8 cellular contexts compared by ENCODE assay signal in the genomic region with DNA sequence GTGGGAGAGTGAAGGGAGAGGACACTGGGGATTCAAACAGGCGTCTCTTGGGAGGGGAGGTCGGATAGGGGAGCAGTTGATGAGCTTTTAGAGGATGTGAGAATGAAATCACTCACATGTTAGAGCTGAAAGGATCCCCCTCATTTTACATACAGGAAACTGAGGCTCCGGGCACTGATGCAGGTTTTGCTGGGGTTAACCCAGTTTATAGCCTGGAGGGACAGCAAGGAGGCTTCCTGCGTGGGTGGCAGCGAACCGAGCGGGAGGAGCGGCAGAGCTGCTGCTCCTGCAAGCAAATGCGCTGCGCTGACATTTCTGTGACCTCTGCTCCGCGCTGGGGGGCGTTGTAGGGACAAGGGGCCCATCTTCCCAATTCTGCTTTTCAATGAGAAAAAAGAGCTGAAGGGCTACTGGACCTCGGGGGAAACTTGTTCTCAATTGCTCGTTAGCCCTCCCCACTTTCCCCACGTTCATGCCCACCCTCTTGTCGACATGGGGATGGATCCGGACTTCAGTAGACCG.
A peak's percentile ranks its signal among the peaks of the same experiment; 100 is the strongest.
DNase-seq lines count a peak whose midpoint lies in the region; ATAC-seq and TF ChIP-seq lines count a peak whose summit lies in the region.

No MANE protein-coding gene starts in this region.

- peak; percentile 22 for ATAC-seq in HG02759 (IDR thresholded peaks at IDR 0.05; ENCODE audit: unreplicated experiment)

- DNase-seq in activated CD8-positive, alpha-beta memory T cell treated with anti-CD3 and anti-CD28 coated beads, Interleukin-2, amount 50 U/mL, for 48 hours, result peak; percentile 66
- no peak for DNase-seq in activated CD8-positive, alpha-beta memory T cell treated with anti-CD3 and anti-CD28 coated beads for 24 hours
- peak; percentile 18 to 46 for DNase-seq in activated CD4-positive, alpha-beta T cell treated with anti-CD3 and anti-CD28 coated beads, Interleukin-2, amount 50 U/mL, for 48 hours
- DNase-seq in effector CD4-positive, alpha-beta T cell, result no peak
- DNase-seq in NCI-H524 treated with DMSO at 0.1 percent for 48 hours (lab: John Stamatoyannopoulos, UW), result no peak
- DNase-seq in kidney glomerular epithelial cell (lab: John Stamatoyannopoulos, UW), result no peak

- no peak for TF ChIP-seq CTCF in nephron (IDR thresholded peaks at IDR 0.05; ENCODE audit: unreplicated experiment in 3 of 3)

- H3K27me3 Mint-ChIP-seq in nephron (ENCODE audit: low read depth), result peaks cover 100% of the 10 kb centered on the region

- H3K36me3 Mint-ChIP-seq in nephron (ENCODE audit: low read depth), result no peaks in the 10 kb centered on the region

- H3K27ac Mint-ChIP-seq in nephron, result no peak overlapping the region

- peaks cover 42% of the 10 kb centered on the region for H3K4me1 Mint-ChIP-seq in nephron

- H3K9me3 Mint-ChIP-seq in nephron, result peaks cover 12% of the 10 kb centered on the region

- H3K4me3 Mint-ChIP-seq in nephron, result peak overlapping the region; percentile 57 to 66 (median 58)

Comparison
In these comparisons a context has a peak if more than half of its experiments do, and no peak if none do; other contexts are left out.
1. DNase-seq: peak in activated CD8-positive, alpha-beta memory T cell treated with anti-CD3 and anti-CD28 coated beads, Interleukin-2, amount 50 U/mL, for 48 hours (single experiment) and activated CD4-positive, alpha-beta T cell treated with anti-CD3 and anti-CD28 coated beads, Interleukin-2, amount 50 U/mL, for 48 hours (2 of 2); none in activated CD8-positive, alpha-beta memory T cell treated with anti-CD3 and anti-CD28 coated beads for 24 hours (single experiment), effector CD4-positive, alpha-beta T cell (single experiment), NCI-H524 treated with DMSO at 0.1 percent for 48 hours (single experiment) and kidney glomerular epithelial cell (single experiment).